19 cellular contexts compared by ENCODE assay signal in genomic region chrX:69314436-69315348, GRCh38.
DNase-seq lines count a peak whose midpoint lies in the region; ATAC-seq and TF ChIP-seq lines count a peak whose summit lies in the region.
"Had no signal": no experiment of that assay in that cellular context is flagged by ENCODE, and none has a peak within 500 bp of the region (broad histone marks: within the 10 kb centered on the region; RNA-seq: fewer than 3 reads in every experiment).

No MANE protein-coding gene starts in this region.

- H3K27me3 ChIP-seq in H7 (ENCODE audit: control insufficient read depth, insufficient read depth, low read length) (no peaks in the 10 kb centered on the region), MG63 (no peaks in the 10 kb centered on the region), BE2C (no peaks in the 10 kb centered on the region)
- H3K27me3 ChIP-seq: esophagus muscularis mucosa had no signal

- no peak overlapping the region for H3K4me3 ChIP-seq in H7 (ENCODE audit: insufficient read depth, low read depth, low read length)
- H3K4me3 ChIP-seq in MG63, result no peak overlapping the region
- H3K4me3 ChIP-seq in BE2C (ENCODE audit: low read depth, low read length), result no peak overlapping the region
- H3K4me3 ChIP-seq: dorsolateral prefrontal cortex, esophagus muscularis mucosa, mucosa of descending colon, PC-9 had no signal

- H3K36me3 ChIP-seq in H7 (replicated peaks; ENCODE audit: control insufficient read depth, insufficient read depth, low read length) (no peaks in the 10 kb centered on the region), MG63 (no peaks in the 10 kb centered on the region), BE2C (no peaks in the 10 kb centered on the region)
- H3K36me3 ChIP-seq: esophagus muscularis mucosa had no signal

- H3K27ac ChIP-seq in substantia nigra (ENCODE audit: low read depth, low read length, poor library complexity, severe bottlenecking), result no peak overlapping the region
- H3K27ac ChIP-seq: dorsolateral prefrontal cortex, esophagus muscularis mucosa, PC-9 had no signal

- ATAC-seq in HG02884 (IDR thresholded peaks at IDR 0.05; ENCODE audit: unreplicated experiment), result no peak
- ATAC-seq: mucosa of descending colon had no signal

- DNase-seq in D341Med (ENCODE audit: low spot score), result peak; percentile 1
- DNase-seq in H7, result peak; percentile 52
- DNase-seq in ecto neural progenitor cell (ENCODE audit: low spot score), result peak; percentile 50
- DNase-seq in mesenteric fat pad (ENCODE audit: low spot score), result peak; percentile 45
- no peak for DNase-seq in substantia nigra (lab: John Stamatoyannopoulos, UW)
- no peak for DNase-seq in MG63
- no peak for DNase-seq in BE2C
- DNase-seq: activated CD4-positive, alpha-beta T cell treated with anti-CD3 and anti-CD28 coated beads, Interleukin-2, amount 50 U/mL, for 48 hours; activated naive CD8-positive, alpha-beta T cell treated with anti-CD3 and anti-CD28 coated beads, Interleukin-2, amount 10 ng/mL, durations not matched to agents 7 days and 5 days; AML-193; HFFc6; IMR-90; mucosa of descending colon; MV-4-11; NCI-H226; PC-9 had no signal

- no peaks in the 10 kb centered on the region for H3K4me1 ChIP-seq in BE2C
- H3K4me1 ChIP-seq: esophagus muscularis mucosa had no signal

- TF ChIP-seq CTCF in BE2C (IDR thresholded peaks at IDR 0.05; ENCODE audit: low read depth, low read length), result no peak

- H3K9me3 ChIP-seq in MG63 (no peaks in the 10 kb centered on the region), BE2C (no peaks in the 10 kb centered on the region)
- H3K9me3 ChIP-seq: esophagus muscularis mucosa, mucosa of descending colon had no signal

Comparison
In these comparisons a context has a peak if more than half of its experiments do, and no peak if none do; other contexts are left out.
1. DNase-seq: peak in D341Med (single experiment), H7 (single experiment), ecto neural progenitor cell (single experiment) and mesenteric fat pad (single experiment); none in substantia nigra (0 of 49), MG63 (single experiment) and BE2C (single experiment).